8 cellular contexts compared by ENCODE assay signal in the genomic region with DNA sequence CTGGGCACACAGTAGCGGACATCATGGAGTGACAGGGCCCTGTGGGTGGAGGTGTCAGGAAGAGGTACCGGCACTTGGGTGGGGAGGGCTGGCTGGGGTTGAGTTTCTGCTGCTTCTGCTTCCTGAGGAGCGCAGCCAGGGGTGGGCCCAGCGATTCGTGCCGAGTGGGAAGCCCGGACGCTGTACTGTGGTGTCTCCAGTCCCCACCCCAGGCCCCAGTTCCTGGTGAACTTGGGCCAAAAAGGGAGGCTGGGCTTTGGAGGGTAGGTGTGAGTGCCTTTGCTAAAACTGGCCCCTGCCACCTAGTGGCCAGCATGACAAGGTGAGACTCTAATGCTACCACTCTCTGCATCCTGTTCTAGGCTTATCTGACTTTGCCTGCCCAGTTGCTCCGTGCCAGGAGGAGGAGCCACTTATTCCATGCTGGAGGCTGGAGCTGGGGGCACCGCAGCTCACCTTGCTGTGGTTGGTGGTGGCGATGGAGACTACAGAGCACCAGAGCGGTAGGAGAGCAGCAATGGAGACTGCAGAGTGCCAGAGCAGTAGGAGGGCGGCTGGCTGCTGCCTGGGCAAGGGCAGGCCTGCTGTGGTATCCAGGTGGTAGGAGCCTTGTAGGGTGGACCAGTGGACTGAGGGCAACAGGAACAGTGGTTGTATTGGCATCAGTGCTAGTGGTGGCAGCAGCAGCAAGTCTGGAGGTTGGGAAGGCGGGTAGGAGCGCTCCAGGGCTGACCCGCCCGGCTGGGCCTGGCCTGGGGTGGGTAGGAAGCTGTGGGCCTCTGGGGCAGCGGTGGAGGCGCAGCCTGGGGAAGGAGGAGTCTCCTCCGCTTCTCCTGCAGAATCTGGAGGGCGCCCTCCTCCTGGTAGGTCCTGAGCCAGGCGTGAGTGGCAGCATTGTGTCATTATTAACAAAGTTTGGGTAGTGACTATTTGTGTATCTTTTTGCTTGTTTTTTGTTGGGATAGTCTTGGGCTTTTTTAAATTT. TPM values are rescaled to one million over a fixed set of nuclear protein-coding genes. Genes with fewer than 3 reads are reported as not detected.
DNase-seq lines count a peak whose midpoint lies in the region; ATAC-seq and TF ChIP-seq lines count a peak whose summit lies in the region.

No MANE protein-coding gene starts in this region.

- H3K36me3 ChIP-seq in OCI-LY3 (replicated peaks; ENCODE audit: low read depth, low read length) (no peaks in the 10 kb centered on the region), liver (ENCODE audit: control insufficient read depth in 4 of 4, insufficient read depth in 3 of 4, low read depth in 1 of 4, low read length in 3 of 4) (no peaks in the 10 kb centered on the region)

- no peaks in the 10 kb centered on the region for H3K79me2 ChIP-seq in OCI-LY3 (ENCODE audit: low read length)

- H3K9ac ChIP-seq in OCI-LY3 (ENCODE audit: low read length) (no peak overlapping the region), liver (ENCODE audit: low read depth in 1 of 2, low read length in 2 of 2) (no peak overlapping the region)

- TF ChIP-seq CTCF in GM13976 (IDR thresholded peaks at IDR 0.05; ENCODE audit: borderline replicate concordance, control extremely low read depth, extremely low read depth, insufficient read depth, missing control alignments) (peak; percentile 47), OCI-LY3 (IDR thresholded peaks at IDR 0.05; ENCODE audit: low read depth, low read length) (peak; percentile 79), astrocyte of the spinal cord (IDR thresholded peaks at IDR 0.05; ENCODE audit: low read depth, low read length) (peak; percentile 64), liver (IDR thresholded peaks at IDR 0.05; ENCODE audit: low read depth, low read length, missing input control) (peak; percentile 63)

- H3K27ac ChIP-seq in OCI-LY3 (ENCODE audit: low read length) (no peak overlapping the region), liver (ENCODE audit: low read depth in 1 of 2, low read length in 2 of 2) (no peak overlapping the region)

- in situ Hi-C loops in GM13976 (cut with MboI; ENCODE audit: low sequenced_read_pairs, unreplicated experiment) (no loop called here), astrocyte of the spinal cord (cut with HindIII; ENCODE audit: low sequenced_read_pairs) (no loop called here)

- no peaks in the 10 kb centered on the region for H3K27me3 ChIP-seq in OCI-LY3 (ENCODE audit: low read depth, low read length)
- no peaks in the 10 kb centered on the region for H3K27me3 ChIP-seq in liver (ENCODE audit: control insufficient read depth in 4 of 4, insufficient read depth in 4 of 4, low read length in 3 of 4)

- ATAC-seq in GM21786 (IDR thresholded peaks at IDR 0.05; ENCODE audit: unreplicated experiment) (no peak), HG02870 (IDR thresholded peaks at IDR 0.05; ENCODE audit: unreplicated experiment) (no peak), HG03460 (IDR thresholded peaks at IDR 0.05; ENCODE audit: unreplicated experiment) (no peak)

- 79% methylated on average over 22 of the region's 22 CpGs for WGBS in liver

- H3K4me1 ChIP-seq in OCI-LY3 (ENCODE audit: low read length), result no peaks in the 10 kb centered on the region
- peaks cover 3 to 25% (median 12%) of the 10 kb centered on the region in 4 donors for H3K4me1 ChIP-seq in liver (ENCODE audit: control insufficient read depth in 4 of 4, insufficient read depth in 4 of 4, low read length in 3 of 4)

- peak; percentile 53 to 83 for TF ChIP-seq RAD21 in liver (IDR thresholded peaks at IDR 0.05)

- H3K4me3 ChIP-seq in OCI-LY3 (ENCODE audit: low read length), result no peak overlapping the region
- no peak overlapping the region for H3K4me3 ChIP-seq in astrocyte of the spinal cord (ENCODE audit: low read depth, low read length)
- H3K4me3 ChIP-seq in liver (ENCODE audit: low read depth in 1 of 3, low read length in 3 of 3), result no peak overlapping the region

- no peak overlapping the region for H2AFZ ChIP-seq in OCI-LY3 (ENCODE audit: low read depth, low read length)

- H3K4me2 ChIP-seq in OCI-LY3 (ENCODE audit: low read length), result no peak overlapping the region

- DNase-seq in AML-193 (lab: John Stamatoyannopoulos, UW) (peak; percentile 26 to 39), GM13976 (ENCODE audit: low spot score) (peak; percentile 60), astrocyte of the spinal cord (ENCODE audit: low read depth, low spot score) (peak; percentile 7)

- H3K9me3 ChIP-seq in OCI-LY3 (ENCODE audit: insufficient read depth, low read length) (no peaks in the 10 kb centered on the region), liver (ENCODE audit: control insufficient read depth in 4 of 4, low read length in 3 of 4) (no peaks in the 10 kb centered on the region)

- H4K20me1 ChIP-seq in OCI-LY3 (ENCODE audit: insufficient read depth, low read length), result no peaks in the 10 kb centered on the region

TF ChIP-seq in liver, 16 proteins besides CTCF, POLR2A, EP300 and RAD21:
- TF ChIP-seq GABPA (IDR thresholded peaks at IDR 0.05 in 1 of 2, conservative IDR thresholded peaks at IDR 0.05 in 1 of 2), result no peak
- TF ChIP-seq, protein P1, sequence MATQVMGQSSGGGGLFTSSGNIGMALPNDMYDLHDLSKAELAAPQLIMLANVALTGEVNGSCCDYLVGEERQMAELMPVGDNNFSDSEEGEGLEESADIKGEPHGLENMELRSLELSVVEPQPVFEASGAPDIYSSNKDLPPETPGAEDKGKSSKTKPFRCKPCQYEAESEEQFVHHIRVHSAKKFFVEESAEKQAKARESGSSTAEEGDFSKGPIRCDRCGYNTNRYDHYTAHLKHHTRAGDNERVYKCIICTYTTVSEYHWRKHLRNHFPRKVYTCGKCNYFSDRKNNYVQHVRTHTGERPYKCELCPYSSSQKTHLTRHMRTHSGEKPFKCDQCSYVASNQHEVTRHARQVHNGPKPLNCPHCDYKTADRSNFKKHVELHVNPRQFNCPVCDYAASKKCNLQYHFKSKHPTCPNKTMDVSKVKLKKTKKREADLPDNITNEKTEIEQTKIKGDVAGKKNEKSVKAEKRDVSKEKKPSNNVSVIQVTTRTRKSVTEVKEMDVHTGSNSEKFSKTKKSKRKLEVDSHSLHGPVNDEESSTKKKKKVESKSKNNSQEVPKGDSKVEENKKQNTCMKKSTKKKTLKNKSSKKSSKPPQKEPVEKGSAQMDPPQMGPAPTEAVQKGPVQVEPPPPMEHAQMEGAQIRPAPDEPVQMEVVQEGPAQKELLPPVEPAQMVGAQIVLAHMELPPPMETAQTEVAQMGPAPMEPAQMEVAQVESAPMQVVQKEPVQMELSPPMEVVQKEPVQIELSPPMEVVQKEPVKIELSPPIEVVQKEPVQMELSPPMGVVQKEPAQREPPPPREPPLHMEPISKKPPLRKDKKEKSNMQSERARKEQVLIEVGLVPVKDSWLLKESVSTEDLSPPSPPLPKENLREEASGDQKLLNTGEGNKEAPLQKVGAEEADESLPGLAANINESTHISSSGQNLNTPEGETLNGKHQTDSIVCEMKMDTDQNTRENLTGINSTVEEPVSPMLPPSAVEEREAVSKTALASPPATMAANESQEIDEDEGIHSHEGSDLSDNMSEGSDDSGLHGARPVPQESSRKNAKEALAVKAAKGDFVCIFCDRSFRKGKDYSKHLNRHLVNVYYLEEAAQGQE (IDR thresholded peaks at IDR 0.05), result no peak
- TF ChIP-seq YY1 (IDR thresholded peaks at IDR 0.05), result no peak
- TF ChIP-seq TAF1 (conservative IDR thresholded peaks at IDR 0.05), result no peak
- no peak for TF ChIP-seq FOXA1 (IDR thresholded peaks at IDR 0.05)
- TF ChIP-seq HNF4A (conservative IDR thresholded peaks at IDR 0.05), result peak in 1 of 2 donors; percentile 81
- TF ChIP-seq EGR1 (IDR thresholded peaks at IDR 0.05; ENCODE audit: low read depth in 2 of 2), result no peak
- TF ChIP-seq SP1 (IDR thresholded peaks at IDR 0.05), result peak; percentile 35
- no peak for TF ChIP-seq NR2F2 (IDR thresholded peaks at IDR 0.05)
- TF ChIP-seq, protein P2, sequence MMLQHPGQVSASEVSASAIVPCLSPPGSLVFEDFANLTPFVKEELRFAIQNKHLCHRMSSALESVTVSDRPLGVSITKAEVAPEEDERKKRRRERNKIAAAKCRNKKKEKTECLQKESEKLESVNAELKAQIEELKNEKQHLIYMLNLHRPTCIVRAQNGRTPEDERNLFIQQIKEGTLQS (IDR thresholded peaks at IDR 0.05), result no peak
- TF ChIP-seq, protein P3, sequence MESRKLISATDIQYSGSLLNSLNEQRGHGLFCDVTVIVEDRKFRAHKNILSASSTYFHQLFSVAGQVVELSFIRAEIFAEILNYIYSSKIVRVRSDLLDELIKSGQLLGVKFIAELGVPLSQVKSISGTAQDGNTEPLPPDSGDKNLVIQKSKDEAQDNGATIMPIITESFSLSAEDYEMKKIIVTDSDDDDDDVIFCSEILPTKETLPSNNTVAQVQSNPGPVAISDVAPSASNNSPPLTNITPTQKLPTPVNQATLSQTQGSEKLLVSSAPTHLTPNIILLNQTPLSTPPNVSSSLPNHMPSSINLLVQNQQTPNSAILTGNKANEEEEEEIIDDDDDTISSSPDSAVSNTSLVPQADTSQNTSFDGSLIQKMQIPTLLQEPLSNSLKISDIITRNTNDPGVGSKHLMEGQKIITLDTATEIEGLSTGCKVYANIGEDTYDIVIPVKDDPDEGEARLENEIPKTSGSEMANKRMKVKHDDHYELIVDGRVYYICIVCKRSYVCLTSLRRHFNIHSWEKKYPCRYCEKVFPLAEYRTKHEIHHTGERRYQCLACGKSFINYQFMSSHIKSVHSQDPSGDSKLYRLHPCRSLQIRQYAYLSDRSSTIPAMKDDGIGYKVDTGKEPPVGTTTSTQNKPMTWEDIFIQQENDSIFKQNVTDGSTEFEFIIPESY (IDR thresholded peaks at IDR 0.05), result no peak
- peak in 1 of 2 donors; percentile 19 for TF ChIP-seq RXRA (IDR thresholded peaks at IDR 0.05)
- TF ChIP-seq, protein P4, sequence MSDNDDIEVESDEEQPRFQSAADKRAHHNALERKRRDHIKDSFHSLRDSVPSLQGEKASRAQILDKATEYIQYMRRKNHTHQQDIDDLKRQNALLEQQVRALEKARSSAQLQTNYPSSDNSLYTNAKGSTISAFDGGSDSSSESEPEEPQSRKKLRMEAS (IDR thresholded peaks at IDR 0.05), result no peak
- no peak for TF ChIP-seq JUND (IDR thresholded peaks at IDR 0.05)
- no peak for TF ChIP-seq FOXA2 (IDR thresholded peaks at IDR 0.05)
- peak; percentile 45 for TF ChIP-seq HNF4G (IDR thresholded peaks at IDR 0.05)

RNA-seq across cellular contexts. Expression of a gene that starts 2.2 kb away (rescaled TPM):
- total RNA-seq in liver, result under 1 TPM; under 0.01 to 0.98 TPM
- polyA plus RNA-seq in liver, result under 1 TPM in 1 of 2 donors, not detected in 1; 0.07 TPM

RNA-seq across cellular contexts. Expression of a gene that starts 48.0 kb away (rescaled TPM):
- total RNA-seq in liver, result not detected
- not detected for polyA plus RNA-seq in liver

RNA-seq across cellular contexts. Expression of a gene that starts 48.1 kb away (rescaled TPM):
- under 1 TPM; 0.28 to 0.75 TPM for total RNA-seq in liver
- polyA plus RNA-seq in liver, result under 1 TPM; 0.03 to 0.10 TPM

Comparison
In these comparisons a context has a peak if more than half of its experiments do, and no peak if none do; other contexts are left out.
1. DNase-seq: peak in every context shown above with its lines; median percentile 60 in GM13976; 32 in AML-193; 7 in astrocyte of the spinal cord.